In the genomic region with DNA sequence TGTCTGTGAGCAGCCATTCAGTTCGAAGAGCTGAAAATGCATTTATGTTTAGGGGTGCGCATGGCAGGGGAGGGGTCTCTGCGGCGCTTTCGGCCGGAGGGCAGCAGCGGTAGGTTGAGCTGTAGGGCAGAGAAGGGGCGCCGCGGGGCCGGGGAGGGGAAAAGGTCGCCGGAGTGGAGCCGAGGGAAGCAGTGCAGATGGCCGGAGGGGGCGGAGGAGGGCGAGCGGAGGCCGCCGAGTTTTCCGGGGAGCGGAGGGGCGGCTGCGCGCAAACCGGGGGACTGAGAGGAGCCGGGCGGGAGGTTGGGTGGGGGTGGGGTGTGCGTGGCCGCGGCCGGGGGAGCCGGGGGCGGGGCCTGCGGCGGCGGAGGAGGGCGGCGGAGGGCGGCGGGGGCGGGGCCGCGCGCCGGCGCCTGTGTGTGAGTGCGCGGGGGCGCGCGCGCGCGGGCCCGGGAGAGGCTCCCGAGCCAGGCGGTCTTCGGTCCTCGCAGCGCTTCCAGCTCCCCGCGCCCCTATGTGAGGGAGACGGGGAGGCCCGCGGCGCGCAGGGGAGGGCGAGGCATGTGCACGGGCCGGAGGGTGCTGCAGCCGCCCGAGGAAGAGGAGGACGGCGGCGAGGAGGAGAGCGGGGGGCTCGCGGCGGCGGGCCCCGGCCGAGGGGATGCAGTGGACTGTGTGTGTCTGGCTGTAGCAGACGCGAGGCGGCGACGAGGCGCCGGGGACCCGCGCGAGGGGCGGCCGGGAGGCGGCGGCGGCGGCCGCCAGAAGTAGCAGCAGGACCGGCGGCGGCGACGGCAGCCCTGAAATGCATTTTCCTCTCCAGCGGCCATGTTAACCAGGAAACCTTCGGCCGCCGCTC, we compare ENCODE assay signal across 8 cellular contexts. TPM values are rescaled to one million over a fixed set of nuclear protein-coding genes. Genes with fewer than 3 reads are reported as not detected.
A peak's percentile ranks its signal among the peaks of the same experiment; 100 is the strongest.
DNase-seq lines count a peak whose midpoint lies in the region; ATAC-seq, FAIRE-seq and TF ChIP-seq lines count a peak whose summit lies in the region.

TSS of gene DYRK2 (plus strand) at position 440 of the 859 bp plus-strand sequence. CDS start at position 829, 389 bp downstream.

- DNase-seq in D721Med (ENCODE audit: insufficient read length, low spot score) = peak; percentile 63
- peak; percentile 74 for DNase-seq in HTR-8/SVneo (ENCODE audit: insufficient read length, low spot score)
- peak; percentile 42 for DNase-seq in RCC 7860 (ENCODE audit: low spot score)
- DNase-seq in activated effector memory CD4-positive, alpha-beta T cell treated with anti-CD3 and anti-CD28 coated beads, Interleukin-2, amount 50 U/mL, for 16 hours = peak; percentile 90
- peak; percentile 79 for DNase-seq in fibroblast of villous mesenchyme (ENCODE audit: low read depth)

- H3K36me3 ChIP-seq in neural cell (ENCODE audit: insufficient read depth, low read length) = peaks cover 2% of the 10 kb centered on the region
- no peaks in the 10 kb centered on the region for H3K36me3 ChIP-seq in subcutaneous abdominal adipose tissue (ENCODE audit: control insufficient read depth in 5 of 5, insufficient read depth in 5 of 5, low read length in 5 of 5)

- H2AFZ ChIP-seq in neural cell (ENCODE audit: low read depth, low read length) = peak within 1 kb of the TSS; percentile 72

- peak; percentile 67 for TF ChIP-seq RAD21 in neural cell (conservative IDR thresholded peaks at IDR 0.05)

- H3K9me2 ChIP-seq in neural cell (ENCODE audit: insufficient read depth, low read length) = no peaks in the 10 kb centered on the region

- no peak for TF ChIP-seq CTCF in D721Med (IDR thresholded peaks at IDR 0.05; ENCODE audit: insufficient read depth, missing control alignments)
- TF ChIP-seq CTCF in fibroblast of villous mesenchyme (IDR thresholded peaks at IDR 0.05; ENCODE audit: insufficient read depth, low read depth, low read length) = no peak
- peak; percentile 49 for TF ChIP-seq CTCF in neural cell (IDR thresholded peaks at IDR 0.05; ENCODE audit: poor library complexity, severe bottlenecking)

- H3K4me2 ChIP-seq in neural cell (ENCODE audit: low read length) = peak within 1 kb of the TSS; percentile 87

- no peaks in the 10 kb centered on the region for H3F3A ChIP-seq in neural cell (ENCODE audit: insufficient read depth, low read length, poor library complexity, severe bottlenecking)

- no peaks in the 10 kb centered on the region for H3K27me3 ChIP-seq in neural cell (ENCODE audit: insufficient read depth, low read depth, low read length)
- H3K27me3 ChIP-seq in subcutaneous abdominal adipose tissue (ENCODE audit: control insufficient read depth in 5 of 5, insufficient read depth in 4 of 5, low read length in 5 of 5) = no peaks in the 10 kb centered on the region

- TF ChIP-seq EP300 in neural cell (conservative IDR thresholded peaks at IDR 0.05; ENCODE audit: poor library complexity, severe bottlenecking) = peak; percentile 34

- H3K9me3 ChIP-seq in neural cell (ENCODE audit: low read length) (no peaks in the 10 kb centered on the region), subcutaneous abdominal adipose tissue (ENCODE audit: control insufficient read depth in 5 of 5, low read length in 5 of 5) (no peaks in the 10 kb centered on the region)

- H3K79me2 ChIP-seq in neural cell (replicated peaks; ENCODE audit: insufficient read depth, low read length) = peaks cover 44% of the 10 kb centered on the region

- peak; percentile 36 for ATAC-seq in GM19468 (IDR thresholded peaks at IDR 0.05; ENCODE audit: extremely low read depth, unreplicated experiment)

- H3K9ac ChIP-seq in neural cell (ENCODE audit: low read length) (peak within 1 kb of the TSS; percentile 96), subcutaneous abdominal adipose tissue (ENCODE audit: low read length in 5 of 5) (peak within 1 kb of the TSS in 4 of 5 donors; percentile 60 to 82 (median 74))

- peaks cover 2 to 37% (median 32%) of the 10 kb centered on the region in 5 donors for H3K4me1 ChIP-seq in subcutaneous abdominal adipose tissue (ENCODE audit: control insufficient read depth in 5 of 5, insufficient read depth in 5 of 5, low read length in 5 of 5)

- H4K20me1 ChIP-seq in neural cell (ENCODE audit: insufficient read depth) = no peaks in the 10 kb centered on the region

- FAIRE-seq in D721Med (lab: Jason Lieb, UNC) = no peak
- FAIRE-seq in HTR-8/SVneo (lab: Jason Lieb, UNC) = no peak
- no peak for FAIRE-seq in RCC 7860 (lab: Jason Lieb, UNC)

- H3K4me3 ChIP-seq in fibroblast of villous mesenchyme (ENCODE audit: low read depth, low read length) (peak within 1 kb of the TSS; percentile 85), neural cell (ENCODE audit: low read length) (peak within 1 kb of the TSS; percentile 89), subcutaneous abdominal adipose tissue (ENCODE audit: low read depth in 1 of 5, low read length in 5 of 5) (peak within 1 kb of the TSS; percentile 77 to 89 (median 84))

- H3K27ac ChIP-seq in neural cell (ENCODE audit: low read length) (peak within 1 kb of the TSS; percentile 80), subcutaneous abdominal adipose tissue (ENCODE audit: low read depth, low read length) (peak within 1 kb of the TSS; percentile 70)

TF ChIP-seq in neural cell, 6 proteins besides CTCF, POLR2A, EP300 and RAD21:
- TF ChIP-seq SMC3 (conservative IDR thresholded peaks at IDR 0.05; ENCODE audit: poor library complexity) (peak; percentile 58), POLR2AphosphoS5 (IDR thresholded peaks at IDR 0.05) (peak; percentile 95), EZH2 (IDR thresholded peaks at IDR 0.05; ENCODE audit: borderline replicate concordance, insufficient read depth, low read length, poor library complexity, severe bottlenecking) (no peak), MXI1 (conservative IDR thresholded peaks at IDR 0.05; ENCODE audit: poor library complexity, severe bottlenecking) (peak; percentile 38), TAF1 (IDR thresholded peaks at IDR 0.05; ENCODE audit: low read depth) (peak; percentile 86)
- TF ChIP-seq, protein P1, sequence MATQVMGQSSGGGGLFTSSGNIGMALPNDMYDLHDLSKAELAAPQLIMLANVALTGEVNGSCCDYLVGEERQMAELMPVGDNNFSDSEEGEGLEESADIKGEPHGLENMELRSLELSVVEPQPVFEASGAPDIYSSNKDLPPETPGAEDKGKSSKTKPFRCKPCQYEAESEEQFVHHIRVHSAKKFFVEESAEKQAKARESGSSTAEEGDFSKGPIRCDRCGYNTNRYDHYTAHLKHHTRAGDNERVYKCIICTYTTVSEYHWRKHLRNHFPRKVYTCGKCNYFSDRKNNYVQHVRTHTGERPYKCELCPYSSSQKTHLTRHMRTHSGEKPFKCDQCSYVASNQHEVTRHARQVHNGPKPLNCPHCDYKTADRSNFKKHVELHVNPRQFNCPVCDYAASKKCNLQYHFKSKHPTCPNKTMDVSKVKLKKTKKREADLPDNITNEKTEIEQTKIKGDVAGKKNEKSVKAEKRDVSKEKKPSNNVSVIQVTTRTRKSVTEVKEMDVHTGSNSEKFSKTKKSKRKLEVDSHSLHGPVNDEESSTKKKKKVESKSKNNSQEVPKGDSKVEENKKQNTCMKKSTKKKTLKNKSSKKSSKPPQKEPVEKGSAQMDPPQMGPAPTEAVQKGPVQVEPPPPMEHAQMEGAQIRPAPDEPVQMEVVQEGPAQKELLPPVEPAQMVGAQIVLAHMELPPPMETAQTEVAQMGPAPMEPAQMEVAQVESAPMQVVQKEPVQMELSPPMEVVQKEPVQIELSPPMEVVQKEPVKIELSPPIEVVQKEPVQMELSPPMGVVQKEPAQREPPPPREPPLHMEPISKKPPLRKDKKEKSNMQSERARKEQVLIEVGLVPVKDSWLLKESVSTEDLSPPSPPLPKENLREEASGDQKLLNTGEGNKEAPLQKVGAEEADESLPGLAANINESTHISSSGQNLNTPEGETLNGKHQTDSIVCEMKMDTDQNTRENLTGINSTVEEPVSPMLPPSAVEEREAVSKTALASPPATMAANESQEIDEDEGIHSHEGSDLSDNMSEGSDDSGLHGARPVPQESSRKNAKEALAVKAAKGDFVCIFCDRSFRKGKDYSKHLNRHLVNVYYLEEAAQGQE (IDR thresholded peaks at IDR 0.05; ENCODE audit: borderline replicate concordance) = peak; percentile 87
TF ChIP-seq in neural cell: peak in this region for 5.

RNA-seq across cellular contexts. Expression of gene DYRK2, which starts in this region (rescaled TPM):
- 20.7 and 25.1 TPM in 2 replicates for total RNA-seq in fibroblast of villous mesenchyme
- 47.9 and 50.6 TPM in 2 replicates for polyA plus RNA-seq in neural cell
- 122 and 141 TPM in 2 replicates for polyA minus RNA-seq in neural cell

Comparison
In these comparisons a context has a peak if more than half of its experiments do, and no peak if none do; other contexts are left out.
1. Peak in every context shown above with its lines: DNase-seq, ATAC-seq, H3K4me3 ChIP-seq and H3K27ac ChIP-seq.